In the genomic region with DNA sequence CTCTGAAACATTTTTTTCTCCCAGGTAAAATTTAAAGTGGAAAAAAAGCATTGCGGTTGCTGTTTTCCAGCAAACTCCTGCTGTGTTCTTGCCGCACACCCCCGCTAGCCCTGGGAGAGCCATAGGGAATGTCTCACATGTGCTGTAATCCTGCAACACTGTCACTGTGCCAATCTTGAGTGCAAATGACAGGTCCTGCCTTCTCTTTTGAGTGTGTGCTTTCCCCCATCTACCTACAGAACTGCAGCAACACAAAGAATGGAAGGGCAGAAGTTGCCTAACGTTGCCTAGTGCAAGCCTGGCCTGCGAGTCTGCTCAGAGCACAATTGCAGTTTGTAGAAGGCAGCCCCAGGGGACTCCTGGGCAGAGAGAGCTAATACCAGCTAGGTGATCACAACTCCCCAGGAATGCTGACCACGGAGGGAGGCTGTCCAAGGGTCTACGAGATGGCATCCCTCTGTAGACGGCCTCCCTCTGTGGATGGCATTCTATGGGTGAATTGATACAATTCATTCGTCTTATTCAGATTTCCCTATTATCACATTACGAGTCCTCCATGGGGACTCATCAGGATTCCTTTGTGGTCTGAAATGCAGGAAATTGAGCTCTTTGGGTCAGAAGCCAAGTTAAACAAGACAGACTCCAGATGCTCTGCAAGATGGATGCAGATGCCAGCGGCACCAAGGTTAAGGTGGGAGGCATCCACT, we compare ENCODE assay signal across 14 cellular contexts.
DNase-seq lines count a peak whose midpoint lies in the region; ATAC-seq, FAIRE-seq and TF ChIP-seq lines count a peak whose summit lies in the region.
"Had no signal": no experiment of that assay in that cellular context is flagged by ENCODE, and none has a peak within 500 bp of the region (broad histone marks: within the 10 kb centered on the region; RNA-seq: fewer than 3 reads in every experiment).

No MANE protein-coding gene starts in this region.

- TF ChIP-seq CTCF in H1 (IDR thresholded peaks at IDR 0.05; ENCODE audit: control extremely low read depth in 1 of 3, insufficient read depth in 1 of 3, low read depth in 1 of 3, low read length in 3 of 3) = no peak

- no peak overlapping the region for H2BK15ac ChIP-seq in H1 (ENCODE audit: low read length)

- no peak overlapping the region; the same call in 1 of the 2 replicates for H4K8ac ChIP-seq in H1 (ENCODE audit: extremely low read depth, insufficient read depth, low read length)

- no peak for TF ChIP-seq EP300 in H1 (IDR thresholded peaks at IDR 0.05; ENCODE audit: borderline replicate concordance in 1 of 2, low read depth in 2 of 2, low read length in 2 of 2)

- H3K79me2 ChIP-seq in H1 (ENCODE audit: control insufficient read depth in 1 of 2, insufficient read depth in 2 of 2, low read length in 2 of 2) = no peaks in the 10 kb centered on the region

- peak; percentile 28 for FAIRE-seq in H1 (lab: Jason Lieb, UNC)

- H2BK5ac ChIP-seq in H1 (ENCODE audit: low read depth, low read length) = no peak overlapping the region

- peaks cover 6 to 10% (median 6%) of the 10 kb centered on the region in 4 experiments; a peak in 5 of 7 replicates for H3K4me1 ChIP-seq in H1 (replicated peaks in 1 of 4; ENCODE audit: control insufficient read depth in 3 of 4, insufficient read depth in 4 of 4, low read length in 3 of 4)
- no peaks in the 10 kb centered on the region for H3K4me1 ChIP-seq in naive thymus-derived CD4-positive, alpha-beta T cell (ENCODE audit: control insufficient read depth in 2 of 2, insufficient read depth in 2 of 2, low read length in 2 of 2)

- no peak overlapping the region for H4K5ac ChIP-seq in H1 (ENCODE audit: insufficient read length, low read depth, low read length)

- no peak overlapping the region for H2BK120ac ChIP-seq in H1 (replicated peaks; ENCODE audit: low read depth, low read length)

- H3K4me3 Mint-ChIP-seq in naive thymus-derived CD4-positive, alpha-beta T cell = no peak overlapping the region
- H3K4me3 Mint-ChIP-seq in activated T-helper 2 cell treated with anti-CD3 and anti-CD28 coated beads, Interferon-gamma antibody, Interleukin-2, Interleukin-4, amounts not matched to agents 10 μg/mL and 5 μg/mL and 100 μg/mL, durations not matched to agents 14 hours and 24 hours and 36 hours (ENCODE audit: low read depth) = no peak overlapping the region
- H3K4me3 Mint-ChIP-seq: T-helper 1 cell treated with Interleukin-12 subunit alpha and Interleukin-12 subunit beta and Interleukin-4 antibody, amounts not matched to agents 30 μg/mL and 1 μg/mL, for 36 hours had no signal

- H3K79me1 ChIP-seq in H1 (ENCODE audit: low read depth, low read length) = no peaks in the 10 kb centered on the region

- 0 out of 2 replicates have a peak, but pooled peaks cover 1% of the 10 kb centered on the region for H3K23me2 ChIP-seq in H1 (ENCODE audit: low read depth, low read length)

- no peaks in the 10 kb centered on the region for H3K36me3 ChIP-seq in H1 (ENCODE audit: control insufficient read depth in 2 of 4, insufficient read depth in 4 of 4, low read length in 3 of 4)
- no peaks in the 10 kb centered on the region for H3K36me3 ChIP-seq in naive thymus-derived CD4-positive, alpha-beta T cell (ENCODE audit: control insufficient read depth in 2 of 3, insufficient read depth in 3 of 3, low read length in 3 of 3)
- H3K36me3 ChIP-seq: adrenal gland, sigmoid colon had no signal

- H3K9me3 ChIP-seq in H1 (ENCODE audit: insufficient read depth in 2 of 2, low read depth in 1 of 2, low read length in 1 of 2) = no peaks in the 10 kb centered on the region
- H3K9me3 ChIP-seq in naive thymus-derived CD4-positive, alpha-beta T cell (ENCODE audit: control insufficient read depth in 2 of 3, low read length in 3 of 3) = no peaks in the 10 kb centered on the region
- H3K9me3 ChIP-seq: adrenal gland had no signal

- no peak overlapping the region for H4K91ac ChIP-seq in H1 (replicated peaks; ENCODE audit: insufficient read length, low read length)

- H4K20me1 ChIP-seq in H1 (replicated peaks in 1 of 2; ENCODE audit: control insufficient read depth in 1 of 2, insufficient read depth in 2 of 2, low read length in 2 of 2) = no peaks in the 10 kb centered on the region

- H2AK5ac ChIP-seq in H1 (ENCODE audit: low read depth, low read length) = no peak overlapping the region

- POLR2A ChIA-PET in H1 (lab: Charles Lee; ENCODE audit: partially characterized antibody) = no interaction called here
- POLR2A ChIA-PET in naive thymus-derived CD4-positive, alpha-beta T cell (lab: Charles Lee) = no interaction called here

- WGBS in H1 (ENCODE audit: extremely low coverage in 1 of 2, insufficient coverage in 1 of 2, insufficient read length in 1 of 2, insufficient replicate concordance in 2 of 2, low coverage in 1 of 2, low lambda C conversion rate in 2 of 2, missing lambda C conversion rate in 1 of 2), 2 experiments = 51% methylated on average over 11 of the region's 11 CpGs; no CpG with 5 or more reads in 1 of the 2 experiments

- no peak overlapping the region for H3K23ac ChIP-seq in H1 (ENCODE audit: insufficient read length)

- ATAC-seq in naive thymus-derived CD4-positive, alpha-beta T cell = no peak
- no peak for ATAC-seq in GM18873 (IDR thresholded peaks at IDR 0.05; ENCODE audit: low FRiP score, unreplicated experiment)

- no peak overlapping the region for H3K4ac ChIP-seq in H1 (replicated peaks; ENCODE audit: insufficient read length, low read depth, low read length)

- H2AFZ ChIP-seq in H1 (ENCODE audit: low read length) = peak overlapping the region; percentile 97; the same call in 1 of the 2 replicates

- no peaks in the 10 kb centered on the region for H3K27me3 ChIP-seq in H1 (replicated peaks in 1 of 4; ENCODE audit: control insufficient read depth in 3 of 4, extremely low read depth in 1 of 4, insufficient read depth in 3 of 4, low read length in 3 of 4)
- no peaks in the 10 kb centered on the region for H3K27me3 ChIP-seq in naive thymus-derived CD4-positive, alpha-beta T cell (ENCODE audit: control insufficient read depth in 2 of 2, insufficient read depth in 2 of 2, low read length in 2 of 2)
- H3K27me3 ChIP-seq: adrenal gland, sigmoid colon had no signal

- H3K4me2 ChIP-seq in H1 (ENCODE audit: insufficient read depth in 1 of 2, low read depth in 2 of 2, low read length in 2 of 2) = peak overlapping the region; percentile 40 to 57; a peak in 3 of 4 replicates

- H3K27me3 Mint-ChIP-seq in naive thymus-derived CD4-positive, alpha-beta T cell = peaks cover 8 to 42% (median 26%) of the 10 kb centered on the region in 5 donors
- H3K27me3 Mint-ChIP-seq in activated T-helper 2 cell treated with anti-CD3 and anti-CD28 coated beads, Interferon-gamma antibody, Interleukin-2, Interleukin-4, amounts not matched to agents 10 μg/mL and 5 μg/mL and 100 μg/mL, durations not matched to agents 14 hours and 24 hours and 36 hours (ENCODE audit: low read depth) = peaks cover 41% of the 10 kb centered on the region

- H3K18ac ChIP-seq in H1 (ENCODE audit: extremely low read depth, low read length) = no peak overlapping the region

- peak; percentile 61 for DNase-seq in DMS153 (lab: John Stamatoyannopoulos, UW)
- DNase-seq in NCI-H2029 (lab: John Stamatoyannopoulos, UW) = peak; percentile 55
- peak in 1 of 2 experiments; percentile 50 for DNase-seq in H1 (ENCODE audit: low read depth in 1 of 2, low spot score in 2 of 2)
- DNase-seq in myocyte (ENCODE audit: low read depth) = peak; percentile 68
- no peak for DNase-seq in HT-29 (ENCODE audit: low spot score)
- no peak for DNase-seq in naive thymus-derived CD4-positive, alpha-beta T cell
- no peak for DNase-seq in activated T-helper 2 cell treated with anti-CD3 and anti-CD28 coated beads, Interferon-gamma antibody, Interleukin-2, Interleukin-4, amounts not matched to agents 10 μg/mL and 5 μg/mL and 100 μg/mL, durations not matched to agents 14 hours and 24 hours and 36 hours (ENCODE audit: low spot score)
- DNase-seq: adrenal gland; foreskin melanocyte; NCI-H1105; NK-92 treated with Interleukin-12 subunit alpha and Interleukin-12 subunit beta, amount 100 ng/mL, for 24 hours; sigmoid colon had no signal

- H3K4me1 Mint-ChIP-seq in naive thymus-derived CD4-positive, alpha-beta T cell = no peaks in the 10 kb centered on the region
- no peaks in the 10 kb centered on the region for H3K4me1 Mint-ChIP-seq in activated T-helper 2 cell treated with anti-CD3 and anti-CD28 coated beads, Interferon-gamma antibody, Interleukin-2, Interleukin-4, amounts not matched to agents 10 μg/mL and 5 μg/mL and 100 μg/mL, durations not matched to agents 14 hours and 24 hours and 36 hours (ENCODE audit: low read depth)

- no peak overlapping the region for H3K27ac Mint-ChIP-seq in naive thymus-derived CD4-positive, alpha-beta T cell
- H3K27ac Mint-ChIP-seq in activated T-helper 2 cell treated with anti-CD3 and anti-CD28 coated beads, Interferon-gamma antibody, Interleukin-2, Interleukin-4, amounts not matched to agents 10 μg/mL and 5 μg/mL and 100 μg/mL, durations not matched to agents 14 hours and 24 hours and 36 hours = no peak overlapping the region
- H3K27ac Mint-ChIP-seq: T-helper 1 cell treated with Interleukin-12 subunit alpha and Interleukin-12 subunit beta and Interleukin-4 antibody, amounts not matched to agents 30 μg/mL and 1 μg/mL, for 36 hours had no signal

- H3K4me3 ChIP-seq in H1 (ENCODE audit: extremely low read depth in 1 of 4, insufficient read depth in 2 of 4, low read depth in 3 of 4, low read length in 4 of 4) = peak overlapping the region in 1 of 4 experiments; percentile 5; a peak in 1 of 8 replicates
- H3K4me3 ChIP-seq in naive thymus-derived CD4-positive, alpha-beta T cell (ENCODE audit: low read length) = no peak overlapping the region
- H3K4me3 ChIP-seq: adrenal gland, sigmoid colon had no signal

- peaks cover 0 to 14% (median 0%) of the 10 kb centered on the region in 11 donors for H3K9me3 Mint-ChIP-seq in naive thymus-derived CD4-positive, alpha-beta T cell
- H3K9me3 Mint-ChIP-seq in activated T-helper 2 cell treated with anti-CD3 and anti-CD28 coated beads, Interferon-gamma antibody, Interleukin-2, Interleukin-4, amounts not matched to agents 10 μg/mL and 5 μg/mL and 100 μg/mL, durations not matched to agents 14 hours and 24 hours and 36 hours = peaks cover 4% of the 10 kb centered on the region
- H3K9me3 Mint-ChIP-seq: T-helper 1 cell treated with Interleukin-12 subunit alpha and Interleukin-12 subunit beta and Interleukin-4 antibody, amounts not matched to agents 30 μg/mL and 1 μg/mL, for 36 hours had no signal

- no peak overlapping the region for H3K14ac ChIP-seq in H1 (ENCODE audit: insufficient read length)

- H3K27ac ChIP-seq in H1 (ENCODE audit: low read depth, low read length) = no peak overlapping the region
- H3K27ac ChIP-seq in naive thymus-derived CD4-positive, alpha-beta T cell (ENCODE audit: low read depth, low read length) = no peak overlapping the region
- H3K27ac ChIP-seq: sigmoid colon had no signal

- H3K56ac ChIP-seq in H1 (replicated peaks; ENCODE audit: insufficient read length, low read depth, low read length) = no peak overlapping the region

- H3K9ac ChIP-seq in H1 (replicated peaks in 1 of 4; ENCODE audit: extremely low read depth in 1 of 4, low read depth in 3 of 4, low read length in 3 of 4) = no peak overlapping the region; a peak in 1 of 7 replicates

- CTCF ChIA-PET in H1 (lab: Charles Lee; ENCODE audit: partially characterized antibody) = no interaction called here
- CTCF ChIA-PET in naive thymus-derived CD4-positive, alpha-beta T cell (lab: Charles Lee) = no interaction called here

- no peak overlapping the region for H2BK12ac ChIP-seq in H1 (ENCODE audit: low read depth, low read length)

- H3K36me3 Mint-ChIP-seq in naive thymus-derived CD4-positive, alpha-beta T cell = no peaks in the 10 kb centered on the region
- H3K36me3 Mint-ChIP-seq in activated T-helper 2 cell treated with anti-CD3 and anti-CD28 coated beads, Interferon-gamma antibody, Interleukin-2, Interleukin-4, amounts not matched to agents 10 μg/mL and 5 μg/mL and 100 μg/mL, durations not matched to agents 14 hours and 24 hours and 36 hours (ENCODE audit: low read depth) = no peaks in the 10 kb centered on the region

- intact Hi-C loops in naive thymus-derived CD4-positive, alpha-beta T cell (cut with micrococcal nuclease) = loop anchor here in 1 of 2 donors (10.0 kb wide), 1 partner anchor 844 kb away; a partner anchor contains a TSS
- intact Hi-C loops in activated T-helper 2 cell treated with anti-CD3 and anti-CD28 coated beads, Interferon-gamma antibody, Interleukin-2, Interleukin-4, amounts not matched to agents 10 μg/mL and 5 μg/mL and 100 μg/mL, durations not matched to agents 14 hours and 24 hours and 36 hours (cut with micrococcal nuclease) = no loop called here

- no peak for TF ChIP-seq RAD21 in H1 (IDR thresholded peaks at IDR 0.05 in 1 of 2, conservative IDR thresholded peaks at IDR 0.05 in 1 of 2; ENCODE audit: low read depth in 2 of 2, low read length in 2 of 2)

- TF ChIP-seq POLR2A in H1 (IDR thresholded peaks at IDR 0.05; ENCODE audit: control extremely low read depth in 1 of 2, low read depth in 2 of 2, low read length in 2 of 2) = no peak

- no peak overlapping the region for H2BK20ac ChIP-seq in H1 (ENCODE audit: low read length)

Comparison
In these comparisons a context has a peak if more than half of its experiments do, and no peak if none do; other contexts are left out.
1. DNase-seq: peak in DMS153 (single experiment), NCI-H2029 (single experiment) and myocyte (single experiment); none in HT-29 (single experiment), naive thymus-derived CD4-positive, alpha-beta T cell (0 of 9) and activated T-helper 2 cell treated with anti-CD3 and anti-CD28 coated beads, Interferon-gamma antibody, Interleukin-2, Interleukin-4, amounts not matched to agents 10 μg/mL and 5 μg/mL and 100 μg/mL, durations not matched to agents 14 hours and 24 hours and 36 hours (single experiment).